ENCODE assay signal across 1 cellular context in genomic region chr6:138115877-138116660, GRCh38.
TF ChIP-seq lines count a peak whose summit lies in the region.

No MANE protein-coding gene starts in this region.

TF ChIP-seq in HepG2, 621 proteins besides CTCF, POLR2A, EP300 and RAD21 (continued from another document and continues in another):
- TF ChIP-seq HMGXB4 (CRISPR knock-in tag; IDR thresholded peaks at IDR 0.05; ENCODE audit: borderline replicate concordance in 1 of 2, low read depth in 1 of 2) (peak; percentile 45 to 79; a peak in 2 of 4 replicates), ZNF652 (CRISPR knock-in tag; IDR thresholded peaks at IDR 0.05; ENCODE audit: borderline replicate concordance, low read depth) (0 out of 2 replicates have a peak, but pooled peaks have one; percentile 20), HOMEZ (CRISPR knock-in tag; IDR thresholded peaks at IDR 0.05; ENCODE audit: low read depth) (0 out of 2 replicates have a peak, but pooled peaks have one; percentile 44), TEF (CRISPR knock-in tag; IDR thresholded peaks at IDR 0.05) (no peak), ERF (CRISPR knock-in tag; IDR thresholded peaks at IDR 0.05) (peak; percentile 71), BCL6 (CRISPR knock-in tag; IDR thresholded peaks at IDR 0.05) (no peak; the same call in 1 of the 2 replicates), KDM2A (CRISPR knock-in tag; IDR thresholded peaks at IDR 0.05; ENCODE audit: borderline replicate concordance, low read depth) (peak; percentile 37; the same call in 1 of the 2 replicates), ZBTB3 (CRISPR knock-in tag; IDR thresholded peaks at IDR 0.05; ENCODE audit: borderline replicate concordance, low read depth) (no peak), KDM5B (CRISPR knock-in tag; IDR thresholded peaks at IDR 0.05; ENCODE audit: borderline replicate concordance) (0 out of 2 replicates have a peak, but pooled peaks have one; percentile 37), ZNF124 (CRISPR knock-in tag; IDR thresholded peaks at IDR 0.05) (0 out of 2 replicates have a peak, but pooled peaks have one; percentile 58), KDM1A (CRISPR knock-in tag; IDR thresholded peaks at IDR 0.05) (0 out of 2 replicates have a peak, but pooled peaks have one; percentile 57), MAFF (IDR thresholded peaks at IDR 0.05; ENCODE audit: low read depth, low read length) (0 out of 2 replicates have a peak, but pooled peaks have one; percentile 0), TP53 (CRISPR knock-in tag; conservative IDR thresholded peaks at IDR 0.05) (no peak), ZNF230 (CRISPR knock-in tag; IDR thresholded peaks at IDR 0.05) (no peak), SOX5 (CRISPR knock-in tag; IDR thresholded peaks at IDR 0.05; ENCODE audit: borderline replicate concordance) (peak; percentile 39; the same call in 1 of the 2 replicates), MAFK (conservative IDR thresholded peaks at IDR 0.05 in 1 of 2, IDR thresholded peaks at IDR 0.05 in 1 of 2; ENCODE audit: low read length in 2 of 2) (peak in 1 of 2 experiments; percentile 18; a peak in 1 of 4 replicates), DMAP1 (CRISPR knock-in tag; IDR thresholded peaks at IDR 0.05) (0 out of 2 replicates have a peak, but pooled peaks have one; percentile 34), FOXJ3 (CRISPR knock-in tag; IDR thresholded peaks at IDR 0.05; ENCODE audit: borderline replicate concordance) (no peak), CHD4 (IDR thresholded peaks at IDR 0.05; ENCODE audit: borderline replicate concordance, low read length) (0 out of 2 replicates have a peak, but pooled peaks have one; percentile 16), ZNF331 (CRISPR knock-in tag; IDR thresholded peaks at IDR 0.05) (peak; percentile 34; the same call in 1 of the 2 replicates), ZNF770 (CRISPR knock-in tag; IDR thresholded peaks at IDR 0.05) (peak; percentile 97), MIER2 (CRISPR knock-in tag; IDR thresholded peaks at IDR 0.05) (0 out of 2 replicates have a peak, but pooled peaks have one; percentile 39), AHDC1 (CRISPR knock-in tag; IDR thresholded peaks at IDR 0.05; ENCODE audit: borderline replicate concordance) (peak; percentile 68; the same call in 1 of the 2 replicates), ZNF275 (CRISPR knock-in tag; IDR thresholded peaks at IDR 0.05; ENCODE audit: borderline replicate concordance) (no peak), ZNF333 (CRISPR knock-in tag; IDR thresholded peaks at IDR 0.05; ENCODE audit: borderline replicate concordance) (0 out of 2 replicates have a peak, but pooled peaks have one; percentile 17), MAX (IDR thresholded peaks at IDR 0.05) (peak; percentile 25; the same call in 1 of the 2 replicates), MEIS1 (CRISPR knock-in tag; IDR thresholded peaks at IDR 0.05; ENCODE audit: borderline replicate concordance) (0 out of 2 replicates have a peak, but pooled peaks have one; percentile 22), TFAP4 (IDR thresholded peaks at IDR 0.05; ENCODE audit: borderline replicate concordance, low read depth) (peak; percentile 76), YEATS2 (CRISPR knock-in tag; IDR thresholded peaks at IDR 0.05; ENCODE audit: borderline replicate concordance) (0 out of 2 replicates have a peak, but pooled peaks have one; percentile 29), SAP130 (CRISPR knock-in tag; IDR thresholded peaks at IDR 0.05; ENCODE audit: low read depth) (peak; percentile 48; the same call in 1 of the 2 replicates), PHF8 (CRISPR knock-in tag; IDR thresholded peaks at IDR 0.05) (0 out of 2 replicates have a peak, but pooled peaks have one; percentile 33), MXD1 (CRISPR knock-in tag; IDR thresholded peaks at IDR 0.05) (no peak), FOSL1 (CRISPR knock-in tag; IDR thresholded peaks at IDR 0.05; ENCODE audit: borderline replicate concordance) (no peak), MIER3 (CRISPR knock-in tag; IDR thresholded peaks at IDR 0.05; ENCODE audit: borderline replicate concordance) (0 out of 2 replicates have a peak, but pooled peaks have one; percentile 45), PHF21A (CRISPR knock-in tag; IDR thresholded peaks at IDR 0.05) (0 out of 2 replicates have a peak, but pooled peaks have one; percentile 27), ZNF441 (CRISPR knock-in tag; IDR thresholded peaks at IDR 0.05; ENCODE audit: borderline replicate concordance) (0 out of 2 replicates have a peak, but pooled peaks have one; percentile 35), NR3C1 (CRISPR knock-in tag; IDR thresholded peaks at IDR 0.05) (no peak), RFXANK (CRISPR knock-in tag; IDR thresholded peaks at IDR 0.05) (peak; percentile 75; the same call in 1 of the 2 replicates), NFYC (CRISPR knock-in tag; IDR thresholded peaks at IDR 0.05) (no peak), ELF1 (CRISPR knock-in tag; IDR thresholded peaks at IDR 0.05) (0 out of 2 replicates have a peak, but pooled peaks have one; percentile 17), ZNF335 (CRISPR knock-in tag; IDR thresholded peaks at IDR 0.05) (0 out of 2 replicates have a peak, but pooled peaks have one; percentile 20), PPARG (CRISPR knock-in tag; conservative IDR thresholded peaks at IDR 0.05) (peak; percentile 24; the same call in 1 of the 2 replicates), FOXO1 (CRISPR knock-in tag; IDR thresholded peaks at IDR 0.05) (peak; percentile 28; the same call in 1 of the 2 replicates), MXD4 (CRISPR knock-in tag; IDR thresholded peaks at IDR 0.05) (peak; percentile 69), ZNF501 (CRISPR knock-in tag; IDR thresholded peaks at IDR 0.05) (peak; percentile 32; the same call in 1 of the 2 replicates), ZNF580 (CRISPR knock-in tag; IDR thresholded peaks at IDR 0.05; ENCODE audit: borderline replicate concordance, low read depth) (peak; percentile 69; the same call in 1 of the 2 replicates), SOX6 (IDR thresholded peaks at IDR 0.05) (no peak), SOX6 (CRISPR knock-in tag; IDR thresholded peaks at IDR 0.05) (peak; percentile 2; the same call in 1 of the 2 replicates), AKAP8 (CRISPR knock-in tag; IDR thresholded peaks at IDR 0.05) (no peak), ZMAT3 (CRISPR knock-in tag; conservative IDR thresholded peaks at IDR 0.05) (peak; percentile 49; the same call in 1 of the 2 replicates), ATF3 (CRISPR knock-in tag; IDR thresholded peaks at IDR 0.05) (no peak)
